Comparison of ENCODE assay signal across 8 cellular contexts in the genomic region with DNA sequence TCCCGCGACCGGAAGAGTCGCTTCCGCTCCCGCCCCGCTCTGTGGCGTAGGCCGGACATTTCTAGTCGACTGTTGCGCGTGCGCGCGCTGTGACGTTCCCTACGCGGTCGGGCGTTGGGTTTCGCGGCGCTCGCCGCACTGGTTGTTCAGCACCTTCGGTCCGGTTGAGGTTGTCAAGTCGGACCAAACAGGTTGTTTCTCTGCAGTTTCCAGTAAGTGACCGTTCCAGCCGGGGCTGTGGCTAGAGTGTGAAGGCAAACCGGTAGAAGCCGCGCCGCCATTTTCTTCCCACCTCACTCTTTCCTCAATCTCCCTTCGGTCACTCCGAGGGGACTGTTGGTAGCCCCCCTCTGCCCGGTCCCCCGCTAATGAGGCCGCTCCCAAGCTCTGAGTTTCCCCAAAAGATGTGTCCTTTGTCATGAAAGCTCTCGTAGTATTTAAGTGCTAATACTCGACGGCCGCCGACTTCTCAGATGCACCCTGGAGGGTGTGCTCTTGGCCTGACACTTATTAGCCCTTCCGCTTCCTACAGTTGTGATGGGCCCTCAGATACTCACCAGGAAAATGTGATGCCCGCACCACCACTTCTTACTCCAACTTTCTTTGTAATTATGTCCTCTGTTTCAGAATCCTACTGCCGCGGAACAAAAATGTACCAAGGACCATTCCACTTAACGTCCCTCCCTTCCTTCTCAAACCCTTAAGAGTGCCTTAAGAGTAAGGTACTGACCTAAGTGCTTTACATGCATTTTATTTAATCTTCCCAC. TPM values are rescaled to one million over a fixed set of nuclear protein-coding genes. Genes with fewer than 3 reads are reported as not detected.
A peak's percentile ranks its signal among the peaks of the same experiment; 100 is the strongest.
DNase-seq lines count a peak whose midpoint lies in the region; ATAC-seq and TF ChIP-seq lines count a peak whose summit lies in the region.

No MANE protein-coding gene starts in this region.

- peak overlapping the region; percentile 85 for H3K27ac ChIP-seq in GM23248

- no peaks in the 10 kb centered on the region for H3K9me3 Mint-ChIP-seq in nephron progenitor cell

- no peaks in the 10 kb centered on the region for H3K36me3 Mint-ChIP-seq in nephron progenitor cell (ENCODE audit: low read depth)

- no peaks in the 10 kb centered on the region for H3K9me2 ChIP-seq in GM23248 (ENCODE audit: insufficient read depth)

- peak overlapping the region; percentile 95 for H2AFZ ChIP-seq in GM23248

- in situ Hi-C loops in GM23248 (cut with MboI) = no loop called here

- peak overlapping the region; percentile 91 for H3K4me3 Mint-ChIP-seq in nephron progenitor cell

- peaks cover 38% of the 10 kb centered on the region for H3F3A ChIP-seq in GM23248 (ENCODE audit: insufficient read depth)

- peaks cover 30% of the 10 kb centered on the region for H3K4me1 ChIP-seq in GM23248 (ENCODE audit: insufficient read depth)

- no peaks in the 10 kb centered on the region for H3K9me3 ChIP-seq in GM23248 (ENCODE audit: low read depth)

- peak overlapping the region; percentile 99 for H3K27ac Mint-ChIP-seq in nephron progenitor cell

- no peaks in the 10 kb centered on the region for H3K27me3 Mint-ChIP-seq in nephron progenitor cell (ENCODE audit: low read depth, poor library complexity)

- no peaks in the 10 kb centered on the region for H3K36me3 ChIP-seq in GM23248 (ENCODE audit: low read depth)

- H3K79me2 ChIP-seq in GM23248 (ENCODE audit: insufficient read depth) = no peaks in the 10 kb centered on the region

- H3K4me3 ChIP-seq in GM23248 (peak overlapping the region; percentile 74), fibroblast of villous mesenchyme (ENCODE audit: low read depth, low read length) (peak overlapping the region; percentile 92)

- no peak for TF ChIP-seq CTCF in fibroblast of villous mesenchyme (IDR thresholded peaks at IDR 0.05; ENCODE audit: insufficient read depth, low read depth, low read length)
- no peak for TF ChIP-seq CTCF in nephron progenitor cell (IDR thresholded peaks at IDR 0.05)

- peak overlapping the region; percentile 87 for H3K4me2 ChIP-seq in GM23248 (ENCODE audit: unreplicated experiment)

- peaks cover 32% of the 10 kb centered on the region for H3K4me1 Mint-ChIP-seq in nephron progenitor cell

- H3K27me3 ChIP-seq in GM23248 (replicated peaks; ENCODE audit: insufficient read depth) = no peaks in the 10 kb centered on the region

- H3K9ac ChIP-seq in GM23248 = peak overlapping the region; percentile 85

- no peaks in the 10 kb centered on the region for H4K20me1 ChIP-seq in GM23248 (ENCODE audit: insufficient read depth)

- DNase-seq in EL (peak; percentile 92), GM23248 (peak; percentile 98), Kasumi-1 (lab: John Stamatoyannopoulos, UW) (peak; percentile 45 to 63), SHP77 (lab: John Stamatoyannopoulos, UW) (peak; percentile 89 to 96), activated gamma-delta T cell (lab: John Stamatoyannopoulos, UW) (peak; percentile 63), fibroblast of villous mesenchyme (ENCODE audit: low read depth) (peak; percentile 94), nephron progenitor cell (peak; percentile 93)
- peak; percentile 89 for DNase-seq in stimulated activated naive CD8-positive, alpha-beta T cell treated with anti-CD3 and anti-CD28 coated beads, Interleukin-15, Interleukin-2, amounts not matched to agents 100 U/mL and 50 U/mL, for 24 hours

- peak; percentile 89 for ATAC-seq in stimulated activated naive CD8-positive, alpha-beta T cell treated with anti-CD3 and anti-CD28 coated beads, Interleukin-15, Interleukin-2, amounts not matched to agents 100 U/mL and 50 U/mL, for 24 hours

- WGBS in GM23248 (ENCODE audit: low coverage in 1 of 2, low lambda C conversion rate in 2 of 2, missing lambda C conversion rate in 2 of 2), 2 experiments = 1 to 2% methylated on average over 44 to 49 of the region's 49 CpGs

RNA-seq across cellular contexts. Expression of gene TRAF5, which starts 56.3 kb away (rescaled TPM):
- 7.7 and 9.9 TPM in 2 replicates for total RNA-seq in GM23248 (2014; rRNA removed; shearing (Covaris generic))
- 5.7 and 6.3 TPM in 2 replicates for polyA plus RNA-seq in GM23248 (2016; fragmentation: Nextera tagmentation; extraction: Ambion mirVana)
- total RNA-seq in fibroblast of villous mesenchyme = 27.6 and 28.7 TPM in 2 replicates

Comparison
In these comparisons a context has a peak if more than half of its experiments do, and no peak if none do; other contexts are left out.
1. Peak in every context shown above with its lines: DNase-seq, ATAC-seq, H3K4me3 ChIP-seq and H3K27ac ChIP-seq.